22 cellular contexts compared by ENCODE assay signal in the genomic region with DNA sequence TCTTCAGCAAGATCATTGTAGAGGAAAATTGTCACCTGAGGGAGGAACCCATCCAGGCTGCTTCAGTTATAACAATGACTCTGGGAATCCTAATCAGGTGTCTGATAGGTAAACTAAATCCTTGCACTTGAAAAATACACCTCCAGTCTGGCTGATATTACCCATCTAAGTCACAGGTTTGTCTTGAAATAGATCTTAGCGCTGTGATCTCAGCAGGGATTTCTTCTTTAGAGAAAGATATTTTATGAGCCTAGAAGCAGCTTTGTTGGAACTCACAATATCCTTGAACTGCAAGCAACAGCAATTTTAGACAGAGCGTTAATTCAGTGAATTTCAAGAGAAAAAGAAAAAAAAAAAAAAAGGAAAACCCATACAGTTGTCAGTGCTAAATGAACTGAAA.
DNase-seq lines count a peak whose midpoint lies in the region; ATAC-seq and TF ChIP-seq lines count a peak whose summit lies in the region.
"Had no signal": no experiment of that assay in that cellular context is flagged by ENCODE, and none has a peak within 500 bp of the region (broad histone marks: within the 10 kb centered on the region; RNA-seq: fewer than 3 reads in every experiment).

No MANE protein-coding gene starts in this region.

- no peak for DNase-seq in SJCRH30
- no peak for DNase-seq in substantia nigra (lab: John Stamatoyannopoulos, UW)
- no peak for DNase-seq in naive thymus-derived CD4-positive, alpha-beta T cell
- DNase-seq: activated effector memory CD4-positive, alpha-beta T cell treated with anti-CD3 and anti-CD28 coated beads, Interleukin-2, amount 50 U/mL, for 16 hours; activated naive CD8-positive, alpha-beta T cell treated with anti-CD3 and anti-CD28 coated beads, Interleukin-2, amount 50 U/mL, for 24 hours; CD4-positive, alpha-beta T cell; DMS 273 treated with DMSO at 0.1 percent for 48 hours; NCI-H1417; NCI-H524 treated with DMSO at 0.1 percent for 48 hours; ovary; right cardiac atrium; SK-N-SH; testis; WERI-Rb-1 had no signal

- POLR2A ChIA-PET in naive thymus-derived CD4-positive, alpha-beta T cell (lab: Charles Lee): no interaction called here

- H3K4me3 Mint-ChIP-seq in nephron: peak overlapping the region in 1 of 3 experiments; percentile 49
- H3K4me3 Mint-ChIP-seq in naive thymus-derived CD4-positive, alpha-beta T cell: no peak overlapping the region
- H3K4me3 Mint-ChIP-seq: activated naive CD8-positive, alpha-beta T cell treated with anti-CD3 and anti-CD28 coated beads, Interleukin-2, amount 50 U/mL, for 24 hours; CD4-positive, alpha-beta T cell; dendritic cell treated with granulocyte-macrophage colony-stimulating factor and Interleukin-4, amounts not matched to agents 40 ng/mL and 50 ng/mL, for 4 days had no signal

- no peak for ATAC-seq in naive thymus-derived CD4-positive, alpha-beta T cell
- ATAC-seq in GM19328 (IDR thresholded peaks at IDR 0.05; ENCODE audit: unreplicated experiment) (no peak), GM18511 (IDR thresholded peaks at IDR 0.05; ENCODE audit: unreplicated experiment) (no peak)
- ATAC-seq: activated naive CD8-positive, alpha-beta T cell treated with anti-CD3 and anti-CD28 coated beads, Interleukin-2, amount 50 U/mL, for 24 hours had no signal

- H3K27me3 Mint-ChIP-seq in nephron (ENCODE audit: low read depth): no peaks in the 10 kb centered on the region
- H3K27me3 Mint-ChIP-seq in naive thymus-derived CD4-positive, alpha-beta T cell: peaks cover 4 to 12% (median 6%) of the 10 kb centered on the region in 5 donors
- H3K27me3 Mint-ChIP-seq: CD4-positive, alpha-beta T cell; dendritic cell treated with granulocyte-macrophage colony-stimulating factor and Interleukin-4, amounts not matched to agents 40 ng/mL and 50 ng/mL, for 4 days had no signal

- no peaks in the 10 kb centered on the region for H3K36me3 ChIP-seq in SJCRH30
- H3K36me3 ChIP-seq in naive thymus-derived CD4-positive, alpha-beta T cell (ENCODE audit: control insufficient read depth in 2 of 3, insufficient read depth in 3 of 3, low read length in 3 of 3): no peaks in the 10 kb centered on the region
- H3K36me3 ChIP-seq: ovary, WERI-Rb-1 had no signal

- peak overlapping the region; percentile 87 for H3K27ac ChIP-seq in SJCRH30
- peak overlapping the region; percentile 23 for H3K27ac ChIP-seq in cingulate gyrus (ENCODE audit: low read depth, low read length)
- H3K27ac ChIP-seq in substantia nigra (ENCODE audit: low read depth, low read length, poor library complexity, severe bottlenecking): peak overlapping the region; percentile 8
- H3K27ac ChIP-seq in naive thymus-derived CD4-positive, alpha-beta T cell (ENCODE audit: low read depth, low read length): no peak overlapping the region
- H3K27ac ChIP-seq: HL-60, ovary, RWPE1, WERI-Rb-1 had no signal

- H3K9me3 Mint-ChIP-seq in nephron: no peaks in the 10 kb centered on the region
- peaks cover 0 to 2% (median 0%) of the 10 kb centered on the region in 11 donors for H3K9me3 Mint-ChIP-seq in naive thymus-derived CD4-positive, alpha-beta T cell
- H3K9me3 Mint-ChIP-seq: activated naive CD8-positive, alpha-beta T cell treated with anti-CD3 and anti-CD28 coated beads, Interleukin-2, amount 50 U/mL, for 24 hours; CD4-positive, alpha-beta T cell had no signal

- no peaks in the 10 kb centered on the region for H3K36me3 Mint-ChIP-seq in nephron (ENCODE audit: low read depth)
- no peaks in the 10 kb centered on the region for H3K36me3 Mint-ChIP-seq in naive thymus-derived CD4-positive, alpha-beta T cell

- CTCF ChIA-PET in naive thymus-derived CD4-positive, alpha-beta T cell (lab: Charles Lee): no interaction called here

- no peak for TF ChIP-seq CTCF in nephron (IDR thresholded peaks at IDR 0.05; ENCODE audit: unreplicated experiment in 3 of 3)

- peaks cover 80% of the 10 kb centered on the region for H3K4me1 Mint-ChIP-seq in nephron
- H3K4me1 Mint-ChIP-seq in naive thymus-derived CD4-positive, alpha-beta T cell: no peaks in the 10 kb centered on the region

- H3K27me3 ChIP-seq in SJCRH30: no peaks in the 10 kb centered on the region
- no peaks in the 10 kb centered on the region for H3K27me3 ChIP-seq in naive thymus-derived CD4-positive, alpha-beta T cell (ENCODE audit: control insufficient read depth in 2 of 2, insufficient read depth in 2 of 2, low read length in 2 of 2)
- H3K27me3 ChIP-seq: ovary, testis had no signal

- no peak overlapping the region for H3K4me3 ChIP-seq in SJCRH30
- no peak overlapping the region for H3K4me3 ChIP-seq in naive thymus-derived CD4-positive, alpha-beta T cell (ENCODE audit: low read length)
- H3K4me3 ChIP-seq: lung, ovary, testis had no signal

- intact Hi-C loops in naive thymus-derived CD4-positive, alpha-beta T cell (cut with micrococcal nuclease): no loop called here

- no peaks in the 10 kb centered on the region for H3K9me3 ChIP-seq in SJCRH30 (replicated peaks)
- no peaks in the 10 kb centered on the region for H3K9me3 ChIP-seq in naive thymus-derived CD4-positive, alpha-beta T cell (ENCODE audit: control insufficient read depth in 2 of 3, low read length in 3 of 3)
- H3K9me3 ChIP-seq: ovary, SK-N-SH, testis had no signal

- peaks cover 63% of the 10 kb centered on the region for H3K4me1 ChIP-seq in SJCRH30
- H3K4me1 ChIP-seq in naive thymus-derived CD4-positive, alpha-beta T cell (ENCODE audit: control insufficient read depth in 2 of 2, insufficient read depth in 2 of 2, low read length in 2 of 2): no peaks in the 10 kb centered on the region

- H3K27ac Mint-ChIP-seq in nephron: peak overlapping the region; percentile 95 to 99 (median 96)
- no peak overlapping the region for H3K27ac Mint-ChIP-seq in naive thymus-derived CD4-positive, alpha-beta T cell
- H3K27ac Mint-ChIP-seq: activated naive CD8-positive, alpha-beta T cell treated with anti-CD3 and anti-CD28 coated beads, Interleukin-2, amount 50 U/mL, for 24 hours; CD4-positive, alpha-beta T cell; dendritic cell treated with granulocyte-macrophage colony-stimulating factor and Interleukin-4, amounts not matched to agents 40 ng/mL and 50 ng/mL, for 4 days had no signal

Comparison
In these comparisons a context has a peak if more than half of its experiments do, and no peak if none do; other contexts are left out.
1. H3K27ac Mint-ChIP-seq: peak in nephron (3 of 3); none in naive thymus-derived CD4-positive, alpha-beta T cell (0 of 9).